ENCODE assay signal across 12 cellular contexts in the genomic region with DNA sequence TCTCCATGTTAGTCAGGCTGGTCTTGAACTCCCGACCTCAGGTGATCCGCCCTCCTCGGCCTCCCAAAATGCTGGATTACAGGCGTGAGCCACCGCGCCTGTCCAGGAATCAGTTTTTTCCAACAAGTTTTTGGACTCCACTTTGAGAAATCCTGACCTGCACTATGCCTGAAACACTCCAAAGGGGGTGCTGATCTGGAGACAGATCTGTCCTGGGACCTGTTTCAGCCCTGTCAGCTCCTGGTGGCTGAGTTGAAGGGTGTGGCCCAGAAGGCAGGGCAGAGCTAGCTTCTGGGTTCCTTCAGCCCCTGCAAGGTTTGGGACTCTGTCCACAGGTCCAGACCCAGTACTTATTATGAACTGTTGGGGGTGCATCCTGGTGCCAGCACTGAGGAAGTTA. TPM values are rescaled to one million over a fixed set of nuclear protein-coding genes. Genes with fewer than 3 reads are reported as not detected.
DNase-seq lines count a peak whose midpoint lies in the region; ATAC-seq and TF ChIP-seq lines count a peak whose summit lies in the region.
"Had no signal": no experiment of that assay in that cellular context is flagged by ENCODE, and none has a peak within 500 bp of the region (broad histone marks: within the 10 kb centered on the region; RNA-seq: fewer than 3 reads in every experiment).

No MANE protein-coding gene starts in this region.

- H3K4me1 ChIP-seq in PC-9 (replicated peaks; ENCODE audit: insufficient read depth): peaks cover 35% of the 10 kb centered on the region
- H3K4me1 ChIP-seq in smooth muscle cell (ENCODE audit: low read depth): peaks cover 18% of the 10 kb centered on the region

- BruUV-seq in PC-9 (replicated peaks; lab: Mats Ljungman, UMichigan): no TSS peak

- peaks cover 32% of the 10 kb centered on the region for H3K79me2 ChIP-seq in PC-9 (ENCODE audit: low read depth)
- H3K79me2 ChIP-seq in smooth muscle cell (ENCODE audit: low read depth): peaks cover 18% of the 10 kb centered on the region

- DNase-seq in activated T-cell treated with anti-CD3 and anti-CD28 coated beads, Interleukin-2, amount 50 U/mL, for 24 hours: no peak
- DNase-seq in activated T-cell treated with anti-CD3 and anti-CD28 coated beads for 4 hours (no peak), PC-9 (no peak), smooth muscle cell (lab: John Stamatoyannopoulos, UW; ENCODE audit: unreplicated experiment) (no peak), GM19240 (ENCODE audit: insufficient read length, low spot score) (no peak)
- DNase-seq in effector memory CD8-positive, alpha-beta T cell: no peak
- DNase-seq: NCI-H1436, NCI-H82, occipital lobe, SW 1271 had no signal

- H3K9me3 ChIP-seq in PC-9 (ENCODE audit: insufficient read depth, low read depth) (no peaks in the 10 kb centered on the region), smooth muscle cell (replicated peaks; ENCODE audit: low read depth) (no peaks in the 10 kb centered on the region)

- intact Hi-C loops in PC-9 (cut with micrococcal nuclease; ENCODE audit: unreplicated experiment): loop anchor here (5.0 kb wide), 1 partner anchor 44 kb away; the partner anchor contains the start of gene STIP1

- WGBS in smooth muscle cell (ENCODE audit: low lambda C conversion rate): 90% methylated on average over 6 of the region's 6 CpGs

- POLR2A ChIA-PET in PC-9 (lab: Charles Lee; ENCODE audit: unreplicated experiment): interaction anchor here (0.6 kb wide), 1 partner anchor 21 kb away, joined by 3 read pairs; no protein-coding TSS in a partner anchor

- H3F3A ChIP-seq in PC-9 (ENCODE audit: insufficient read depth, low read depth): peaks cover 24% of the 10 kb centered on the region
- no peaks in the 10 kb centered on the region for H3F3A ChIP-seq in smooth muscle cell (ENCODE audit: low read depth)

- no peaks in the 10 kb centered on the region for H3K27me3 ChIP-seq in PC-9 (ENCODE audit: insufficient read depth, low read depth)
- H3K27me3 ChIP-seq in smooth muscle cell (ENCODE audit: low read depth): no peaks in the 10 kb centered on the region

- peak overlapping the region; percentile 59 for H3K27ac Mint-ChIP-seq in activated T-cell treated with anti-CD3 and anti-CD28 coated beads, Interleukin-2, amount 50 U/mL, for 24 hours
- H3K27ac Mint-ChIP-seq in effector memory CD8-positive, alpha-beta T cell: peak overlapping the region in 1 of 2 donors; percentile 38

- peaks cover 33% of the 10 kb centered on the region for H3K36me3 Mint-ChIP-seq in activated T-cell treated with anti-CD3 and anti-CD28 coated beads, Interleukin-2, amount 50 U/mL, for 24 hours (ENCODE audit: low read depth)
- H3K36me3 Mint-ChIP-seq in effector memory CD8-positive, alpha-beta T cell (ENCODE audit: insufficient read depth): peaks cover 16% of the 10 kb centered on the region

- CTCF ChIA-PET in PC-9 (lab: Charles Lee): interaction anchor here (0.6 kb wide), 1 partner anchor 70 kb away, joined by 3 read pairs; no protein-coding TSS in a partner anchor

- H3K27me3 Mint-ChIP-seq in activated T-cell treated with anti-CD3 and anti-CD28 coated beads, Interleukin-2, amount 50 U/mL, for 24 hours: no peaks in the 10 kb centered on the region
- no peaks in the 10 kb centered on the region for H3K27me3 Mint-ChIP-seq in effector memory CD8-positive, alpha-beta T cell

- H3K36me3 ChIP-seq in PC-9 (ENCODE audit: low read depth): no peaks in the 10 kb centered on the region
- H3K36me3 ChIP-seq in smooth muscle cell (ENCODE audit: low read depth): no peaks in the 10 kb centered on the region

- peak overlapping the region; percentile 80 for H3K4me3 Mint-ChIP-seq in activated T-cell treated with anti-CD3 and anti-CD28 coated beads, Interleukin-2, amount 50 U/mL, for 24 hours
- peak overlapping the region; percentile 91 to 93 for H3K4me3 Mint-ChIP-seq in effector memory CD8-positive, alpha-beta T cell

- H3K27ac ChIP-seq in PC-9 (no peak overlapping the region), smooth muscle cell (ENCODE audit: low read depth) (no peak overlapping the region)

- peak overlapping the region; percentile 76; the same call in 1 of the 2 replicates for H3K4me2 ChIP-seq in PC-9
- peak overlapping the region; percentile 97 for H3K4me2 ChIP-seq in smooth muscle cell

- H3K9me3 Mint-ChIP-seq in activated T-cell treated with anti-CD3 and anti-CD28 coated beads, Interleukin-2, amount 50 U/mL, for 24 hours: no peaks in the 10 kb centered on the region
- no peaks in the 10 kb centered on the region for H3K9me3 Mint-ChIP-seq in effector memory CD8-positive, alpha-beta T cell

- H3K4me3 ChIP-seq in PC-9 (no peak overlapping the region), smooth muscle cell (no peak overlapping the region)

- no peak overlapping the region for H2AFZ ChIP-seq in PC-9
- H2AFZ ChIP-seq in smooth muscle cell (ENCODE audit: low read depth): no peak overlapping the region

- no peak for ATAC-seq in effector memory CD8-positive, alpha-beta T cell (replicated peaks)
- ATAC-seq in GM18909 (IDR thresholded peaks at IDR 0.05; ENCODE audit: poor library complexity, unreplicated experiment) (no peak), HG02623 (IDR thresholded peaks at IDR 0.05; ENCODE audit: unreplicated experiment) (no peak)

- H3K9me2 ChIP-seq in PC-9 (ENCODE audit: insufficient read depth): no peaks in the 10 kb centered on the region

- peaks cover 58% of the 10 kb centered on the region for H3K4me1 Mint-ChIP-seq in activated T-cell treated with anti-CD3 and anti-CD28 coated beads, Interleukin-2, amount 50 U/mL, for 24 hours (ENCODE audit: low read depth)
- peaks cover 39 to 41% of the 10 kb centered on the region in 2 donors for H3K4me1 Mint-ChIP-seq in effector memory CD8-positive, alpha-beta T cell (ENCODE audit: low read depth in 2 of 2)

- TF ChIP-seq CTCF in PC-9 (conservative IDR thresholded peaks at IDR 0.05) (no peak), smooth muscle cell (IDR thresholded peaks at IDR 0.05; ENCODE audit: borderline replicate concordance, insufficient read depth, poor library complexity, severe bottlenecking) (no peak)

- no peak overlapping the region for H3K9ac ChIP-seq in smooth muscle cell (ENCODE audit: low read depth)

- H4K20me1 ChIP-seq in PC-9 (ENCODE audit: insufficient read depth): peaks cover 16% of the 10 kb centered on the region
- peaks cover 4% of the 10 kb centered on the region for H4K20me1 ChIP-seq in smooth muscle cell (ENCODE audit: low read depth)

RNA-seq across cellular contexts. Expression of gene DNAJC4, which starts 1.2 kb away (rescaled TPM):
- 55.0 and 57.1 TPM in 2 replicates for total RNA-seq in PC-9 (2021)
- total RNA-seq in smooth muscle cell: 14.5 and 14.7 TPM in 2 replicates
- 76.7 and 78.5 TPM in 2 replicates for polyA plus RNA-seq in smooth muscle cell

RNA-seq across cellular contexts. Expression of gene VEGFB, which starts 2.8 kb away (rescaled TPM):
- total RNA-seq in PC-9 (2021) (110 and 129 TPM in 2 replicates), smooth muscle cell (20.0 and 27.9 TPM in 2 replicates)
- 94.4 and 96.5 TPM in 2 replicates for polyA plus RNA-seq in smooth muscle cell

RNA-seq across cellular contexts. Expression of gene NUDT22, which starts 5.5 kb away (rescaled TPM):
- total RNA-seq in PC-9 (2021) (87.4 and 112 TPM in 2 replicates), smooth muscle cell (50.6 and 51.5 TPM in 2 replicates)
- 76.8 and 82.1 TPM in 2 replicates for polyA plus RNA-seq in smooth muscle cell

RNA-seq across cellular contexts. Expression of gene TRPT1, which starts 5.5 kb away (rescaled TPM):
- 55.2 and 76.2 TPM in 2 replicates for total RNA-seq in PC-9 (2021)
- total RNA-seq in smooth muscle cell: 52.6 and 66.1 TPM in 2 replicates
- 65.6 and 78.5 TPM in 2 replicates for polyA plus RNA-seq in smooth muscle cell

RNA-seq across cellular contexts. Expression of gene FKBP2, which starts 9.4 kb away (rescaled TPM):
- total RNA-seq in PC-9 (2021) (84.2 and 93.2 TPM in 2 replicates), smooth muscle cell (31.0 and 51.3 TPM in 2 replicates)
- polyA plus RNA-seq in smooth muscle cell: 231 and 246 TPM in 2 replicates
